ENCODE assay signal across 1 cellular context in the genomic region with DNA sequence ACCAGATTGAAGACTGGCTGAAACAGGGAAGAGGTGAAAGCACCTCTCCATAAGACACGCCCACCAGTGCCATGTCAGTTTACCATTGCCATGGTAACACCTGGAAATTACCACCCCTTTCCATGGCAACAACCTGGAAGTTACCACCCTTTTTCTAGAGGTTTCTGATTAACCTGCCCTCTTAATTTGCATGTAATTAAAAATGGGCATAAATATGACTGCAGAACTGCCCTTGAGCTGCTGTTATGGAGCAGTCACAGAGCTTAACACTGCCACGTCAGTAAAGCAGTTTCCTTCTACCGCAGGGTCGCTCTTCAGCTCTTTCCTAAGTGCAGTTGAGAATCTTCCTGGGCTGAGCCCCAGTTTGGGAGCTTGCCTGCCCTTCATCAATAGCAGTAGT.
TF ChIP-seq lines count a peak whose summit lies in the region.

No MANE protein-coding gene starts in this region.

TF ChIP-seq in GM12878, 131 proteins besides CTCF, POLR2A, EP300 and RAD21 (continued from another document and continues in another):
- TF ChIP-seq, protein P1, sequence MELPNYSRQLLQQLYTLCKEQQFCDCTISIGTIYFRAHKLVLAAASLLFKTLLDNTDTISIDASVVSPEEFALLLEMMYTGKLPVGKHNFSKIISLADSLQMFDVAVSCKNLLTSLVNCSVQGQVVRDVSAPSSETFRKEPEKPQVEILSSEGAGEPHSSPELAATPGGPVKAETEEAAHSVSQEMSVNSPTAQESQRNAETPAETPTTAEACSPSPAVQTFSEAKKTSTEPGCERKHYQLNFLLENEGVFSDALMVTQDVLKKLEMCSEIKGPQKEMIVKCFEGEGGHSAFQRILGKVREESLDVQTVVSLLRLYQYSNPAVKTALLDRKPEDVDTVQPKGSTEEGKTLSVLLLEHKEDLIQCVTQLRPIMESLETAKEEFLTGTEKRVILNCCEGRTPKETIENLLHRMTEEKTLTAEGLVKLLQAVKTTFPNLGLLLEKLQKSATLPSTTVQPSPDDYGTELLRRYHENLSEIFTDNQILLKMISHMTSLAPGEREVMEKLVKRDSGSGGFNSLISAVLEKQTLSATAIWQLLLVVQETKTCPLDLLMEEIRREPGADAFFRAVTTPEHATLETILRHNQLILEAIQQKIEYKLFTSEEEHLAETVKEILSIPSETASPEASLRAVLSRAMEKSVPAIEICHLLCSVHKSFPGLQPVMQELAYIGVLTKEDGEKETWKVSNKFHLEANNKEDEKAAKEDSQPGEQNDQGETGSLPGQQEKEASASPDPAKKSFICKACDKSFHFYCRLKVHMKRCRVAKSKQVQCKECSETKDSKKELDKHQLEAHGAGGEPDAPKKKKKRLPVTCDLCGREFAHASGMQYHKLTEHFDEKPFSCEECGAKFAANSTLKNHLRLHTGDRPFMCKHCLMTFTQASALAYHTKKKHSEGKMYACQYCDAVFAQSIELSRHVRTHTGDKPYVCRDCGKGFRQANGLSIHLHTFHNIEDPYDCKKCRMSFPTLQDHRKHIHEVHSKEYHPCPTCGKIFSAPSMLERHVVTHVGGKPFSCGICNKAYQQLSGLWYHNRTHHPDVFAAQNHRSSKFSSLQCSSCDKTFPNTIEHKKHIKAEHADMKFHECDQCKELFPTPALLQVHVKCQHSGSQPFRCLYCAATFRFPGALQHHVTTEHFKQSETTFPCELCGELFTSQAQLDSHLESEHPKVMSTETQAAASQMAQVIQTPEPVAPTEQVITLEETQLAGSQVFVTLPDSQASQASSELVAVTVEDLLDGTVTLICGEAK (IDR thresholded peaks at IDR 0.05; ENCODE audit: borderline replicate concordance) = peak; percentile 69; the same call in 1 of the 2 replicates
- no peak for TF ChIP-seq SIN3A (IDR thresholded peaks at IDR 0.05; ENCODE audit: low read depth, low read length)
- no peak for TF ChIP-seq KDM1A (IDR thresholded peaks at IDR 0.05; ENCODE audit: borderline replicate concordance)
- TF ChIP-seq, protein P2, sequence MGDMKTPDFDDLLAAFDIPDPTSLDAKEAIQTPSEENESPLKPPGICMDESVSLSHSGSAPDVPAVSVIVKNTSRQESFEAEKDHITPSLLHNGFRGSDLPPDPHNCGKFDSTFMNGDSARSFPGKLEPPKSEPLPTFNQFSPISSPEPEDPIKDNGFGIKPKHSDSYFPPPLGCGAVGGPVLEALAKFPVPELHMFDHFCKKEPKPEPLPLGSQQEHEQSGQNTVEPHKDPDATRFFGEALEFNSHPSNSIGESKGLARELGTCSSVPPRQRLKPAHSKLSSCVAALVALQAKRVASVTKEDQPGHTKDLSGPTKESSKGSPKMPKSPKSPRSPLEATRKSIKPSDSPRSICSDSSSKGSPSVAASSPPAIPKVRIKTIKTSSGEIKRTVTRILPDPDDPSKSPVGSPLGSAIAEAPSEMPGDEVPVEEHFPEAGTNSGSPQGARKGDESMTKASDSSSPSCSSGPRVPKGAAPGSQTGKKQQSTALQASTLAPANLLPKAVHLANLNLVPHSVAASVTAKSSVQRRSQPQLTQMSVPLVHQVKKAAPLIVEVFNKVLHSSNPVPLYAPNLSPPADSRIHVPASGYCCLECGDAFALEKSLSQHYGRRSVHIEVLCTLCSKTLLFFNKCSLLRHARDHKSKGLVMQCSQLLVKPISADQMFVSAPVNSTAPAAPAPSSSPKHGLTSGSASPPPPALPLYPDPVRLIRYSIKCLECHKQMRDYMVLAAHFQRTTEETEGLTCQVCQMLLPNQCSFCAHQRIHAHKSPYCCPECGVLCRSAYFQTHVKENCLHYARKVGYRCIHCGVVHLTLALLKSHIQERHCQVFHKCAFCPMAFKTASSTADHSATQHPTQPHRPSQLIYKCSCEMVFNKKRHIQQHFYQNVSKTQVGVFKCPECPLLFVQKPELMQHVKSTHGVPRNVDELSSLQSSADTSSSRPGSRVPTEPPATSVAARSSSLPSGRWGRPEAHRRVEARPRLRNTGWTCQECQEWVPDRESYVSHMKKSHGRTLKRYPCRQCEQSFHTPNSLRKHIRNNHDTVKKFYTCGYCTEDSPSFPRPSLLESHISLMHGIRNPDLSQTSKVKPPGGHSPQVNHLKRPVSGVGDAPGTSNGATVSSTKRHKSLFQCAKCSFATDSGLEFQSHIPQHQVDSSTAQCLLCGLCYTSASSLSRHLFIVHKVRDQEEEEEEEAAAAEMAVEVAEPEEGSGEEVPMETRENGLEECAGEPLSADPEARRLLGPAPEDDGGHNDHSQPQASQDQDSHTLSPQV (IDR thresholded peaks at IDR 0.05) = no peak
- TF ChIP-seq RBBP5 (conservative IDR thresholded peaks at IDR 0.05) = no peak
- TF ChIP-seq FOS (IDR thresholded peaks at IDR 0.05; ENCODE audit: borderline replicate concordance, extremely low read depth, insufficient read length) = no peak
- TF ChIP-seq GATAD2B (conservative IDR thresholded peaks at IDR 0.05; ENCODE audit: low read depth) = no peak
- TF ChIP-seq BMI1 (IDR thresholded peaks at IDR 0.05; ENCODE audit: borderline replicate concordance) = peak; percentile 96
- no peak for TF ChIP-seq BCLAF1 (IDR thresholded peaks at IDR 0.05)
- TF ChIP-seq IKZF1 (conservative IDR thresholded peaks at IDR 0.05) = no peak
- peak; percentile 80; the same call in 1 of the 2 replicates for TF ChIP-seq PML (IDR thresholded peaks at IDR 0.05; ENCODE audit: low read length)
- no peak for TF ChIP-seq ZNF274 (IDR thresholded peaks at IDR 0.05; ENCODE audit: insufficient read depth, insufficient read length)
- TF ChIP-seq PRDM15 (CRISPR knock-in tag; IDR thresholded peaks at IDR 0.05) = no peak
- no peak for TF ChIP-seq RFX5 (IDR thresholded peaks at IDR 0.05; ENCODE audit: low read depth, low read length)
- TF ChIP-seq PBX3 (IDR thresholded peaks at IDR 0.05; ENCODE audit: insufficient replicate concordance, low read depth, low read length) = peak; percentile 75
- TF ChIP-seq HCFC1 (IDR thresholded peaks at IDR 0.05; ENCODE audit: low read length) = no peak
- TF ChIP-seq NR2C2 (IDR thresholded peaks at IDR 0.05; ENCODE audit: borderline replicate concordance, control insufficient read depth, insufficient read length, low read depth) = no peak
- TF ChIP-seq REST (IDR thresholded peaks at IDR 0.05; ENCODE audit: low read depth, low read length) = no peak
- no peak for TF ChIP-seq CREB1 (IDR thresholded peaks at IDR 0.05; ENCODE audit: low read depth)
- TF ChIP-seq BACH1 (IDR thresholded peaks at IDR 0.05; ENCODE audit: borderline replicate concordance) = no peak; the same call in 1 of the 2 replicates
- TF ChIP-seq POU2F2 (IDR thresholded peaks at IDR 0.05; ENCODE audit: borderline replicate concordance, low read depth, low read length) = peak; percentile 92
- no peak for TF ChIP-seq ZNF207 (IDR thresholded peaks at IDR 0.05; ENCODE audit: borderline replicate concordance)
- peak; percentile 90 for TF ChIP-seq POLR2AphosphoS5 (IDR thresholded peaks at IDR 0.05; ENCODE audit: low read length)
- no peak for TF ChIP-seq ZBTB11 (CRISPR knock-in tag; IDR thresholded peaks at IDR 0.05)
